In the genomic region with DNA sequence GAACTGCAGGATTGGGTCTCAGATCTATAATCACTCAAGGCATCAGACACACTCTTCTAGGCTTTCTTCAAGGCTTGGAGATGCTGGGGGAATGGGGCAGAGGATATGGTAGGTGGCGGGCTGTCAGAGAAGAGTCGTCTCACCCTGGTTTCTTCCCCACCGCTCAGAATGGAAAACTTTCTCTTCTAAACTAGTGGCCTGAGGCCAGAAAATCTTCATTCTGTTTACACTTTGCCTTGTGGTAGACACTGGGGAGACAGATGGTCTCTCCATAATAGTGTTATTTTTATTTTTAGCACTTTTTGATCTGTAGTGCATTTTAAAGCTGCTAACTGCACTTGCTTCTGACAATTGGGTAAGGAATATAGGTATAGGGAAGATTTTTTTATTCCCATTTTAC, we compare ENCODE assay signal across 20 cellular contexts. TPM values are rescaled to one million over a fixed set of nuclear protein-coding genes. Genes with fewer than 3 reads are reported as not detected.
DNase-seq lines count a peak whose midpoint lies in the region; ATAC-seq and TF ChIP-seq lines count a peak whose summit lies in the region.
"Had no signal": no experiment of that assay in that cellular context is flagged by ENCODE, and none has a peak within 500 bp of the region (broad histone marks: within the 10 kb centered on the region; RNA-seq: fewer than 3 reads in every experiment).

No MANE protein-coding gene starts in this region.

- no peak overlapping the region for H3K9ac ChIP-seq in IMR-90 (ENCODE audit: low read depth, low read length)

- TF ChIP-seq CTCF in IMR-90 (conservative IDR thresholded peaks at IDR 0.05; ENCODE audit: low read depth, low read length) (no peak), testis (IDR thresholded peaks at IDR 0.05) (no peak)

- no peak overlapping the region for H3K23ac ChIP-seq in IMR-90 (ENCODE audit: low read depth, low read length)

- no peak overlapping the region for H3K4me3 ChIP-seq in IMR-90 (ENCODE audit: insufficient read depth, low read depth, low read length)
- H3K4me3 ChIP-seq in muscle layer of duodenum (ENCODE audit: low read depth in 1 of 2, low read length in 2 of 2), result peak overlapping the region; percentile 42 to 72
- no peak overlapping the region for H3K4me3 ChIP-seq in testis
- H3K4me3 ChIP-seq: cardiac muscle cell, SJSA1 had no signal

- dilution Hi-C loops in IMR-90 (cut with HindIII; ENCODE audit: low sequenced_read_pairs, unreplicated experiment), result no loop called here

- no peak for TF ChIP-seq RAD21 in IMR-90 (IDR thresholded peaks at IDR 0.05; ENCODE audit: low read length)

- no peaks in the 10 kb centered on the region for H4K20me1 ChIP-seq in IMR-90 (ENCODE audit: insufficient read depth, low read length)

- WGBS in IMR-90 (ENCODE audit: extremely low coverage in 2 of 2, insufficient read length in 1 of 2), 2 experiments, result no CpG with 5 or more reads among the region's 3 CpGs
- WGBS in testis, 2 donors, result 53 to 88% methylated on average over 3 of the region's 3 CpGs

- no peak for ATAC-seq in IMR-90 (ENCODE audit: low read depth)
- ATAC-seq: effector memory CD8-positive, alpha-beta T cell; left lobe of liver had no signal

- H3K36me3 ChIP-seq in IMR-90 (ENCODE audit: control insufficient read depth, insufficient read depth, low read length) (no peaks in the 10 kb centered on the region), muscle layer of duodenum (ENCODE audit: control insufficient read depth in 1 of 2, insufficient read depth in 2 of 2, low read length in 2 of 2) (peaks cover 0 to under 1% of the 10 kb centered on the region in 2 donors), testis (ENCODE audit: low read depth, missing control alignments) (no peaks in the 10 kb centered on the region)
- H3K36me3 ChIP-seq: cardiac muscle cell, SJSA1 had no signal

- H2BK120ac ChIP-seq in IMR-90 (ENCODE audit: low read depth, low read length), result no peak overlapping the region

- H3K56ac ChIP-seq in IMR-90 (ENCODE audit: extremely low read depth, insufficient read depth, low read length), result no peak overlapping the region

- H3K14ac ChIP-seq in IMR-90 (replicated peaks; ENCODE audit: low read depth, low read length), result no peak overlapping the region

- H3K9me3 ChIP-seq in IMR-90 (ENCODE audit: control insufficient read depth, insufficient read depth, low read length) (no peaks in the 10 kb centered on the region), muscle layer of duodenum (ENCODE audit: control insufficient read depth in 1 of 2, low read length in 2 of 2) (no peaks in the 10 kb centered on the region), testis (no peaks in the 10 kb centered on the region)
- H3K9me3 ChIP-seq: SJSA1 had no signal

- 0 out of 2 replicates have a peak overlapping the region, but pooled peaks have one; percentile 27 for H3K4ac ChIP-seq in IMR-90 (ENCODE audit: low read depth, low read length)

- H4K91ac ChIP-seq in IMR-90 (ENCODE audit: insufficient read depth, low read depth, low read length), result no peak overlapping the region

- H2AK5ac ChIP-seq in IMR-90 (ENCODE audit: low read depth, low read length), result 0 out of 2 replicates have a peak overlapping the region, but pooled peaks have one; percentile 5

- H3K79me1 ChIP-seq in IMR-90 (ENCODE audit: low read depth in 1 of 2, low read length in 2 of 2), result no peaks in the 10 kb centered on the region; a peak in 1 of 4 replicates

- H3K9me1 ChIP-seq in IMR-90 (ENCODE audit: insufficient read depth, low read length), result peaks cover 12% of the 10 kb centered on the region

- no peak overlapping the region for H3K18ac ChIP-seq in IMR-90 (ENCODE audit: low read depth, low read length)

- peaks cover 11% of the 10 kb centered on the region; the same call in 1 of the 2 replicates for H3K27me3 ChIP-seq in IMR-90 (ENCODE audit: control insufficient read depth, insufficient read depth, low read length)
- no peaks in the 10 kb centered on the region for H3K27me3 ChIP-seq in muscle layer of duodenum (ENCODE audit: low read depth, low read length)
- no peaks in the 10 kb centered on the region for H3K27me3 ChIP-seq in testis
- H3K27me3 ChIP-seq: cardiac muscle cell, SJSA1 had no signal

- CTCF ChIA-PET in IMR-90 (lab: Yijun Ruan, JAX), result interaction anchor here (0.9 kb wide), 1 partner anchor 10 kb away, joined by 5 read pairs; no protein-coding TSS in a partner anchor

- H2BK15ac ChIP-seq in IMR-90 (ENCODE audit: low read depth, low read length), result no peak overlapping the region

- intact Hi-C loops in IMR-90 (cut with micrococcal nuclease) (loop anchor here (5.0 kb wide), 1 partner anchor 76 kb away; no protein-coding TSS in a partner anchor), testis (cut with DNase I; ENCODE audit: low total_unique reads) (no loop called here)

- no peak overlapping the region for H3K4me2 ChIP-seq in IMR-90 (ENCODE audit: low read depth, low read length)

- H4K5ac ChIP-seq in IMR-90 (ENCODE audit: low read depth, low read length), result no peak overlapping the region

- no peak overlapping the region; the same call in 1 of the 2 replicates for H2BK20ac ChIP-seq in IMR-90 (ENCODE audit: low read depth, low read length)

- no peak overlapping the region for H2BK5ac ChIP-seq in IMR-90 (ENCODE audit: low read depth, low read length, poor library complexity, severe bottlenecking)

- no peak overlapping the region for H3K27ac ChIP-seq in IMR-90 (ENCODE audit: insufficient read depth, low read length)
- peak overlapping the region; percentile 19 for H3K27ac ChIP-seq in muscle layer of duodenum (ENCODE audit: low read length)
- peak overlapping the region; percentile 48 to 86 for H3K27ac ChIP-seq in testis
- H3K27ac ChIP-seq: cardiac muscle cell, SJSA1 had no signal

- TF ChIP-seq POLR2A in IMR-90 (IDR thresholded peaks at IDR 0.05; ENCODE audit: low read depth, low read length) (no peak), testis (IDR thresholded peaks at IDR 0.05) (no peak)

- no TSS peak for BruUV-seq in IMR-90 (replicated peaks; lab: Mats Ljungman, UMichigan)

- no peak for DNase-seq in IMR-90
- peak; percentile 64 for DNase-seq in cerebellar cortex (ENCODE audit: low spot score)
- DNase-seq in testis, result no peak
- DNase-seq in kidney glomerular epithelial cell (lab: John Stamatoyannopoulos, UW), result no peak
- no peak for DNase-seq in NCI-H2227 (lab: John Stamatoyannopoulos, UW; ENCODE audit: unreplicated experiment)
- no peak for DNase-seq in NCI-H510A (lab: John Stamatoyannopoulos, UW)
- DNase-seq in GDM1 (lab: John Stamatoyannopoulos, UW), result no peak
- DNase-seq: activated B cell treated with CpG ODN at 0.5 μM for 24 hours; activated CD8-positive, alpha-beta T cell treated with anti-CD3 and anti-CD28 coated beads, Interleukin-2, amount 10 ng/mL, durations not matched to agents 7 days and 5 days; activated naive CD8-positive, alpha-beta T cell treated with anti-CD3 and anti-CD28 coated beads for 36 hours; effector memory CD8-positive, alpha-beta T cell; NCI-H187 treated with DMSO at 0.1 percent for 48 hours; NCI-H524; T-helper 2 cell had no signal

- no peak overlapping the region for H2AFZ ChIP-seq in IMR-90 (replicated peaks; ENCODE audit: low read length, poor library complexity)

- H2AK9ac ChIP-seq in IMR-90 (replicated peaks; ENCODE audit: low read depth, low read length, poor library complexity), result no peak overlapping the region

- H4K8ac ChIP-seq in IMR-90 (ENCODE audit: low read depth in 2 of 2, low read length in 2 of 2), result no peak overlapping the region

- POLR2A ChIA-PET in IMR-90 (lab: Charles Lee; ENCODE audit: unreplicated experiment), result no interaction called here

- H3K4me1 ChIP-seq in IMR-90 (ENCODE audit: control insufficient read depth, insufficient read depth, low read length) (peaks cover 25% of the 10 kb centered on the region), muscle layer of duodenum (ENCODE audit: control insufficient read depth in 1 of 2, insufficient read depth in 2 of 2, low read length in 2 of 2) (peaks cover 14 to 56% of the 10 kb centered on the region in 2 donors), testis (peaks cover 10% of the 10 kb centered on the region)

- in situ Hi-C loops in IMR-90 (cut with MboI; ENCODE audit: low sequenced_read_pairs), result no loop called here

TF ChIP-seq in IMR-90, 13 proteins besides CTCF, POLR2A, EP300 and RAD21 (continues in another document):
- TF ChIP-seq MAZ (IDR thresholded peaks at IDR 0.05; ENCODE audit: borderline replicate concordance, low read depth, low read length) (no peak), BHLHE40 (IDR thresholded peaks at IDR 0.05; ENCODE audit: low read depth, low read length) (no peak), FOS (IDR thresholded peaks at IDR 0.05; ENCODE audit: low read depth, low read length) (no peak), RFX5 (IDR thresholded peaks at IDR 0.05; ENCODE audit: low read depth, low read length) (no peak), MXI1 (IDR thresholded peaks at IDR 0.05; ENCODE audit: borderline replicate concordance, low read depth, low read length) (no peak)
- TF ChIP-seq, protein P1, sequence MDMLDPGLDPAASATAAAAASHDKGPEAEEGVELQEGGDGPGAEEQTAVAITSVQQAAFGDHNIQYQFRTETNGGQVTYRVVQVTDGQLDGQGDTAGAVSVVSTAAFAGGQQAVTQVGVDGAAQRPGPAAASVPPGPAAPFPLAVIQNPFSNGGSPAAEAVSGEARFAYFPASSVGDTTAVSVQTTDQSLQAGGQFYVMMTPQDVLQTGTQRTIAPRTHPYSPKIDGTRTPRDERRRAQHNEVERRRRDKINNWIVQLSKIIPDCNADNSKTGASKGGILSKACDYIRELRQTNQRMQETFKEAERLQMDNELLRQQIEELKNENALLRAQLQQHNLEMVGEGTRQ (IDR thresholded peaks at IDR 0.05; ENCODE audit: low read depth, low read length), result no peak

RNA-seq across cellular contexts. Expression of gene PRELP, which starts 2.6 kb away (rescaled TPM):
- total RNA-seq in IMR-90 (2012; rRNA removed), result under 0.01 TPM in 1 of 2 replicates, not detected in the other
- polyA plus RNA-seq in IMR-90 (2012; rRNA removed), result 0.47 and 0.56 TPM in 2 replicates
- polyA plus RNA-seq in IMR-90 (2012; cell fraction: cytosol; rRNA removed), result 0.25 and 0.69 TPM in 2 replicates
- 0.14 and 0.26 TPM in 2 replicates for polyA plus RNA-seq in IMR-90 (2012; cell fraction: nucleus; rRNA removed; ENCODE audit: low replicate concordance)
- 1 to 10 TPM; 9.6 to 10.0 TPM for total RNA-seq in testis
- 26.5 TPM for polyA plus RNA-seq in testis (ENCODE audit: insufficient read depth, low read depth, low replicate concordance)
- total RNA-seq: activated B cell treated with CpG ODN at 0.5 μM for 24 hours; activated CD8-positive, alpha-beta T cell treated with anti-CD3 and anti-CD28 coated beads, Interleukin-2, amount 10 ng/mL, durations not matched to agents 7 days and 5 days; activated naive CD8-positive, alpha-beta T cell treated with anti-CD3 and anti-CD28 coated beads for 36 hours; activated T-helper 1 cell treated with anti-CD3 and anti-CD28 coated beads, Interleukin-12 subunit alpha, Interleukin-12 subunit beta, Interleukin-2, Interleukin-4 antibody, amounts not matched to agents 30 ng/mL and 10 ng/mL and 1 ng/mL, durations not matched to agents 14 hours and 24 hours and 36 hours; cardiac muscle cell; SJSA1 had no signal

RNA-seq across cellular contexts. Expression of gene OPTC, which starts 15.7 kb away (rescaled TPM):
- total RNA-seq in IMR-90 (2012; rRNA removed) (not detected in 2 replicates), testis (under 1 TPM; 0.55 to 0.87 TPM)
- polyA plus RNA-seq in IMR-90 (2012; rRNA removed) (not detected in 2 replicates), testis (ENCODE audit: insufficient read depth, low read depth, low replicate concordance) (1.1 TPM)
- not detected in 2 replicates for polyA plus RNA-seq in IMR-90 (2012; cell fraction: cytosol; rRNA removed)
- not detected in 2 replicates for polyA plus RNA-seq in IMR-90 (2012; cell fraction: nucleus; rRNA removed; ENCODE audit: low replicate concordance)
- total RNA-seq: activated B cell treated with CpG ODN at 0.5 μM for 24 hours; activated CD8-positive, alpha-beta T cell treated with anti-CD3 and anti-CD28 coated beads, Interleukin-2, amount 10 ng/mL, durations not matched to agents 7 days and 5 days; activated naive CD8-positive, alpha-beta T cell treated with anti-CD3 and anti-CD28 coated beads for 36 hours; activated T-helper 1 cell treated with anti-CD3 and anti-CD28 coated beads, Interleukin-12 subunit alpha, Interleukin-12 subunit beta, Interleukin-2, Interleukin-4 antibody, amounts not matched to agents 30 ng/mL and 10 ng/mL and 1 ng/mL, durations not matched to agents 14 hours and 24 hours and 36 hours; cardiac muscle cell; left lobe of liver; posterior vena cava; SJSA1 had no signal
- polyA plus RNA-seq: cardiac muscle cell had no signal

Comparison
In these comparisons a context has a peak if more than half of its experiments do, and no peak if none do; other contexts are left out.
1. H3K4me3 ChIP-seq: peak in muscle layer of duodenum (2 of 2); none in IMR-90 (single experiment) and testis (0 of 2).
2. RNA of gene PRELP, which starts 2.6 kb away (total RNA-seq): 9.6 to 10.0 TPM in testis; under 0.01 TPM in IMR-90; every median in the first group is over 10 times any median in the second.